ENCODE assay signal across 28 cellular contexts in genomic region chr16:77590707-77591106, GRCh38.
"Had no signal": no experiment of that assay in that cellular context is flagged by ENCODE, and none has a peak within 500 bp of the region (broad histone marks: within the 10 kb centered on the region; RNA-seq: fewer than 3 reads in every experiment).

No MANE protein-coding gene starts in this region.

- H3K4me1 Mint-ChIP-seq: stimulated activated memory B cell treated with anti-CD40 and anti-IgM and Interleukin-4, amounts not matched to agents 10 μg/mL and 1 μg/mL and 100 μg/mL, for 72 hours; stimulated activated naive B cell treated with anti-CD40 and anti-IgM and Interleukin-4, amounts not matched to agents 10 μg/mL and 1 μg/mL and 100 μg/mL, for 72 hours; stimulated activated naive CD8-positive, alpha-beta T cell treated with anti-CD3 and anti-CD28 coated beads, Interleukin-15, amount 100 ng/mL, for 72 hours had no signal

- H3K4me1 ChIP-seq: stomach, testis, thyroid gland, tibial artery, tibial nerve, transverse colon, uterus, vagina had no signal

- H3K9me3 ChIP-seq: stomach, suprapubic skin, testis, thoracic aorta, thyroid gland, tibial artery, tibial nerve, transverse colon, upper lobe of left lung, upper lobe of right lung, uterus, vagina had no signal

- ATAC-seq: stimulated activated effector memory CD8-positive, alpha-beta T cell treated with anti-CD3 and anti-CD28 coated beads, Interleukin-12 subunit alpha, Interleukin-12 subunit beta, amount 100 ng/mL, for 72 hours; stimulated activated memory B cell treated with anti-CD40 and anti-IgM and Interleukin-4, amounts not matched to agents 10 μg/mL and 1 μg/mL and 100 μg/mL, for 72 hours; stimulated activated naive B cell treated with anti-CD40 and anti-IgM and Interleukin-4, amounts not matched to agents 10 μg/mL and 1 μg/mL and 100 μg/mL, for 72 hours; stimulated activated naive CD8-positive, alpha-beta T cell treated with anti-CD3 and anti-CD28 coated beads, Interleukin-15, amount 100 ng/mL, for 72 hours; stimulated activated naive CD8-positive, alpha-beta T cell treated with anti-CD3 and anti-CD28 coated beads, Interleukin-15, Interleukin-2, amounts not matched to agents 100 U/mL and 50 U/mL, for 24 hours; upper lobe of right lung had no signal

- DNase-seq: stimulated activated CD4-positive, alpha-beta T cell treated with anti-CD3 and anti-CD28 coated beads, Interleukin-2, amount 100 ng/mL, for 48 hours; stimulated activated CD4-positive, alpha-beta T cell treated with anti-CD3 and anti-CD28 coated beads, Interleukin-4, amount 100 ng/mL, for 1 hour; stimulated activated CD4-positive, alpha-beta T cell treated with anti-CD3 and anti-CD28 coated beads, Interleukin-4, amount 100 ng/mL, for 24 hours; stimulated activated CD4-positive, alpha-beta T cell treated with anti-CD3 and anti-CD28 coated beads, Interleukin-4, amount 100 ng/mL, for 4 hours; stimulated activated CD8-positive, alpha-beta memory T cell treated with anti-CD3 and anti-CD28 coated beads, Interleukin-4, amount 100 ng/mL, for 48 hours; stimulated activated naive B cell treated with anti-CD40 and anti-IgM and Interleukin-4, amounts not matched to agents 10 μg/mL and 1 μg/mL and 100 μg/mL, for 72 hours; stimulated activated naive CD4-positive, alpha-beta T cell; stimulated activated naive CD4-positive, alpha-beta T cell treated with Interleukin-2 at 50 U/mL for 16 hours; stimulated activated naive CD8-positive, alpha-beta T cell treated with anti-CD3 and anti-CD28 coated beads, Interleukin-15, amount 100 ng/mL, for 72 hours; stimulated activated naive CD8-positive, alpha-beta T cell treated with anti-CD3 and anti-CD28 coated beads, Interleukin-15, Interleukin-2, amounts not matched to agents 100 U/mL and 50 U/mL, for 24 hours; stomach; substantia nigra; testis; thyroid gland; tibial artery; transverse colon; upper lobe of right lung; uterus had no signal

- H3K27ac ChIP-seq: stomach, suprapubic skin, testis, thoracic aorta, thyroid gland, tibial artery, tibial nerve, transverse colon, upper lobe of left lung, upper lobe of right lung, uterus, vagina had no signal

- H3K36me3 ChIP-seq: stomach, suprapubic skin, thoracic aorta, thyroid gland, tibial artery, tibial nerve, transverse colon, upper lobe of left lung, upper lobe of right lung, uterus, vagina had no signal

- FAIRE-seq: urothelium cell line had no signal

- H3K9me3 Mint-ChIP-seq: stimulated activated effector memory CD8-positive, alpha-beta T cell treated with anti-CD3 and anti-CD28 coated beads, Interleukin-12 subunit alpha, Interleukin-12 subunit beta, amount 100 ng/mL, for 72 hours; stimulated activated memory B cell treated with anti-CD40 and anti-IgM and Interleukin-4, amounts not matched to agents 10 μg/mL and 1 μg/mL and 100 μg/mL, for 72 hours; stimulated activated naive B cell treated with anti-CD40 and anti-IgM and Interleukin-4, amounts not matched to agents 10 μg/mL and 1 μg/mL and 100 μg/mL, for 72 hours; stimulated activated naive CD8-positive, alpha-beta T cell treated with anti-CD3 and anti-CD28 coated beads, Interleukin-15, amount 100 ng/mL, for 72 hours; stimulated activated naive CD8-positive, alpha-beta T cell treated with anti-CD3 and anti-CD28 coated beads, Interleukin-15, Interleukin-2, amounts not matched to agents 100 ng/mL and 50 ng/mL, for 24 hours; type B pancreatic cell had no signal

- H3K36me3 Mint-ChIP-seq: stimulated activated effector memory CD8-positive, alpha-beta T cell treated with anti-CD3 and anti-CD28 coated beads, Interleukin-12 subunit alpha, Interleukin-12 subunit beta, amount 100 ng/mL, for 72 hours; stimulated activated memory B cell treated with anti-CD40 and anti-IgM and Interleukin-4, amounts not matched to agents 10 μg/mL and 1 μg/mL and 100 μg/mL, for 72 hours; stimulated activated naive B cell treated with anti-CD40 and anti-IgM and Interleukin-4, amounts not matched to agents 10 μg/mL and 1 μg/mL and 100 μg/mL, for 72 hours; type B pancreatic cell had no signal

- H3K4me3 Mint-ChIP-seq: stimulated activated effector memory CD8-positive, alpha-beta T cell treated with anti-CD3 and anti-CD28 coated beads, Interleukin-12 subunit alpha, Interleukin-12 subunit beta, amount 100 ng/mL, for 72 hours; stimulated activated memory B cell treated with anti-CD40 and anti-IgM and Interleukin-4, amounts not matched to agents 10 μg/mL and 1 μg/mL and 100 μg/mL, for 72 hours; stimulated activated naive B cell treated with anti-CD40 and anti-IgM and Interleukin-4, amounts not matched to agents 10 μg/mL and 1 μg/mL and 100 μg/mL, for 72 hours; stimulated activated naive CD8-positive, alpha-beta T cell treated with anti-CD3 and anti-CD28 coated beads, Interleukin-15, amount 100 ng/mL, for 72 hours; stimulated activated naive CD8-positive, alpha-beta T cell treated with anti-CD3 and anti-CD28 coated beads, Interleukin-15, Interleukin-2, amounts not matched to agents 100 ng/mL and 50 ng/mL, for 24 hours; type B pancreatic cell had no signal

- H3K27ac Mint-ChIP-seq: stimulated activated effector memory CD8-positive, alpha-beta T cell treated with anti-CD3 and anti-CD28 coated beads, Interleukin-12 subunit alpha, Interleukin-12 subunit beta, amount 100 ng/mL, for 72 hours; stimulated activated memory B cell treated with anti-CD40 and anti-IgM and Interleukin-4, amounts not matched to agents 10 μg/mL and 1 μg/mL and 100 μg/mL, for 72 hours; stimulated activated naive B cell treated with anti-CD40 and anti-IgM and Interleukin-4, amounts not matched to agents 10 μg/mL and 1 μg/mL and 100 μg/mL, for 72 hours; stimulated activated naive CD8-positive, alpha-beta T cell treated with anti-CD3 and anti-CD28 coated beads, Interleukin-15, Interleukin-2, amounts not matched to agents 100 ng/mL and 50 ng/mL, for 24 hours; type B pancreatic cell had no signal

- H3K4me3 ChIP-seq: stomach, suprapubic skin, testis, thoracic aorta, thyroid gland, tibial artery, tibial nerve, transverse colon, upper lobe of left lung, upper lobe of right lung, uterus, vagina had no signal

- H3K27me3 ChIP-seq: suprapubic skin, testis, thyroid gland, tibial nerve, transverse colon, upper lobe of left lung, upper lobe of right lung, uterus, vagina had no signal
